1 cellular context compared by ENCODE assay signal in the genomic region with DNA sequence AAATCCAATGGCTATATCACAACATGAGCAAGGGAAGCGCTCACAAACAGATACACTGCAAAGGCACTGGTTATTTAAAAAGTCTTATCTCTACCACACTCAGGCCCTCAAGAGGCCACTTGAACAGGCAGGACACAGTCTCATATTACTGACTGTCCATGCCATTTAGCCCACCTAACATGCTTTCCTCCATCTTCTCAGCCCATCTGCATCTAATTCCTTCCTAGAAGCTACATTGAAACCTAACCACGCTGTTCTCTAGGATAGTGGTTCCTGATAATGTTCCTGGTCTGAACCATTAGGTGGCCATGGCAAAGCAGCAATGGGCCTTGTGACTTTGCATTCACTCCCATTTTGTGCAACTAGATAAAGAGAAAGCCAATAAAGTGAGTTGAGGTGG.
TF ChIP-seq lines count a peak whose summit lies in the region.

No MANE protein-coding gene starts in this region.

TF ChIP-seq in H1, 55 proteins besides CTCF, POLR2A, EP300 and RAD21:
- TF ChIP-seq SRF (IDR thresholded peaks at IDR 0.05; ENCODE audit: low read depth, low read length), result no peak
- TF ChIP-seq HDAC6 (IDR thresholded peaks at IDR 0.05; ENCODE audit: low read depth, low read length), result no peak
- no peak for TF ChIP-seq RXRA (IDR thresholded peaks at IDR 0.05; ENCODE audit: insufficient read depth, low read depth, low read length)
- TF ChIP-seq, protein P1, sequence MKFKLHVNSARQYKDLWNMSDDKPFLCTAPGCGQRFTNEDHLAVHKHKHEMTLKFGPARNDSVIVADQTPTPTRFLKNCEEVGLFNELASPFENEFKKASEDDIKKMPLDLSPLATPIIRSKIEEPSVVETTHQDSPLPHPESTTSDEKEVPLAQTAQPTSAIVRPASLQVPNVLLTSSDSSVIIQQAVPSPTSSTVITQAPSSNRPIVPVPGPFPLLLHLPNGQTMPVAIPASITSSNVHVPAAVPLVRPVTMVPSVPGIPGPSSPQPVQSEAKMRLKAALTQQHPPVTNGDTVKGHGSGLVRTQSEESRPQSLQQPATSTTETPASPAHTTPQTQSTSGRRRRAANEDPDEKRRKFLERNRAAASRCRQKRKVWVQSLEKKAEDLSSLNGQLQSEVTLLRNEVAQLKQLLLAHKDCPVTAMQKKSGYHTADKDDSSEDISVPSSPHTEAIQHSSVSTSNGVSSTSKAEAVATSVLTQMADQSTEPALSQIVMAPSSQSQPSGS (IDR thresholded peaks at IDR 0.05; ENCODE audit: low read length), result no peak
- no peak for TF ChIP-seq KDM1A (IDR thresholded peaks at IDR 0.05; ENCODE audit: borderline replicate concordance, low read length)
- TF ChIP-seq YY1 (IDR thresholded peaks at IDR 0.05; ENCODE audit: low read depth, low read length), result no peak
- TF ChIP-seq TBP (IDR thresholded peaks at IDR 0.05; ENCODE audit: low read depth, low read length), result no peak
- no peak for TF ChIP-seq PHF8 (conservative IDR thresholded peaks at IDR 0.05; ENCODE audit: low read depth, low read length)
- TF ChIP-seq BCL11A (IDR thresholded peaks at IDR 0.05; ENCODE audit: low read depth in 2 of 2, low read length in 2 of 2), result no peak
- TF ChIP-seq EZH2 (IDR thresholded peaks at IDR 0.05; ENCODE audit: low read depth, low read length, severe bottlenecking), result no peak
